ENCODE assay signal across 20 cellular contexts in genomic region chr11:104819603-104820002, GRCh38.
DNase-seq lines count a peak whose midpoint lies in the region; ATAC-seq, FAIRE-seq and TF ChIP-seq lines count a peak whose summit lies in the region.
"Had no signal": no experiment of that assay in that cellular context is flagged by ENCODE, and none has a peak within 500 bp of the region (broad histone marks: within the 10 kb centered on the region; RNA-seq: fewer than 3 reads in every experiment).

No MANE protein-coding gene starts in this region.

- peak overlapping the region; percentile 14 to 75 (median 38) for H3K27ac Mint-ChIP-seq in nephron
- H3K27ac Mint-ChIP-seq: B cell; CD4-positive, alpha-beta T cell had no signal

- H3K4me1 Mint-ChIP-seq in nephron, result peaks cover 13% of the 10 kb centered on the region

- H3K4me3 Mint-ChIP-seq in nephron, result no peak overlapping the region
- H3K4me3 Mint-ChIP-seq: B cell; CD4-positive, alpha-beta T cell had no signal

- TF ChIP-seq POLR2A in GM12891 (IDR thresholded peaks at IDR 0.05; ENCODE audit: low read depth, low read length), result no peak

- TF ChIP-seq CTCF in nephron (IDR thresholded peaks at IDR 0.05; ENCODE audit: unreplicated experiment in 3 of 3), result no peak

- no peaks in the 10 kb centered on the region for H3K9me3 Mint-ChIP-seq in nephron
- H3K9me3 Mint-ChIP-seq: CD4-positive, alpha-beta T cell had no signal

- ATAC-seq in GM19463 (IDR thresholded peaks at IDR 0.05; ENCODE audit: unreplicated experiment) (peak; percentile 62), HG03159 (IDR thresholded peaks at IDR 0.05; ENCODE audit: unreplicated experiment) (peak; percentile 60), GM19351 (IDR thresholded peaks at IDR 0.05; ENCODE audit: unreplicated experiment) (no peak)
- ATAC-seq: HCT116, K562 had no signal

- no peak for DNase-seq in GM12891 (ENCODE audit: insufficient read length, low spot score)
- DNase-seq in HCEC 1CT, result no peak
- DNase-seq in DMS79 treated with DMSO at 0.1 percent for 48 hours (lab: John Stamatoyannopoulos, UW), result no peak
- DNase-seq in T-helper 1 cell, result no peak
- DNase-seq: ACHN; C1 segment of cervical spinal cord; Calu3; CD4-positive, alpha-beta T cell; DMS 273 treated with DMSO at 0.1 percent for 48 hours; DMS79; EL; GDM1; Karpas-422 had no signal

- FAIRE-seq in GM12891 (lab: Jason Lieb, UNC), result no peak
- FAIRE-seq: K562 had no signal

- H3K36me3 Mint-ChIP-seq in nephron (ENCODE audit: low read depth), result no peaks in the 10 kb centered on the region

- no peaks in the 10 kb centered on the region for H3K27me3 Mint-ChIP-seq in nephron (ENCODE audit: low read depth)
- H3K27me3 Mint-ChIP-seq: B cell; CD4-positive, alpha-beta T cell had no signal

TF ChIP-seq in GM12891, 5 proteins besides CTCF, POLR2A, EP300 and RAD21:
- TF ChIP-seq TAF1 (IDR thresholded peaks at IDR 0.05; ENCODE audit: low read depth, low read length) (no peak), SPI1 (IDR thresholded peaks at IDR 0.05; ENCODE audit: low read depth, low read length) (peak; percentile 24; the same call in 1 of the 2 replicates), POU2F2 (IDR thresholded peaks at IDR 0.05; ENCODE audit: low read depth, low read length) (no peak), POLR2AphosphoS5 (IDR thresholded peaks at IDR 0.05; ENCODE audit: low read depth, low read length) (no peak), PAX5 (IDR thresholded peaks at IDR 0.05; ENCODE audit: insufficient read depth, low read length, severe bottlenecking) (no peak)
